In the genomic region with DNA sequence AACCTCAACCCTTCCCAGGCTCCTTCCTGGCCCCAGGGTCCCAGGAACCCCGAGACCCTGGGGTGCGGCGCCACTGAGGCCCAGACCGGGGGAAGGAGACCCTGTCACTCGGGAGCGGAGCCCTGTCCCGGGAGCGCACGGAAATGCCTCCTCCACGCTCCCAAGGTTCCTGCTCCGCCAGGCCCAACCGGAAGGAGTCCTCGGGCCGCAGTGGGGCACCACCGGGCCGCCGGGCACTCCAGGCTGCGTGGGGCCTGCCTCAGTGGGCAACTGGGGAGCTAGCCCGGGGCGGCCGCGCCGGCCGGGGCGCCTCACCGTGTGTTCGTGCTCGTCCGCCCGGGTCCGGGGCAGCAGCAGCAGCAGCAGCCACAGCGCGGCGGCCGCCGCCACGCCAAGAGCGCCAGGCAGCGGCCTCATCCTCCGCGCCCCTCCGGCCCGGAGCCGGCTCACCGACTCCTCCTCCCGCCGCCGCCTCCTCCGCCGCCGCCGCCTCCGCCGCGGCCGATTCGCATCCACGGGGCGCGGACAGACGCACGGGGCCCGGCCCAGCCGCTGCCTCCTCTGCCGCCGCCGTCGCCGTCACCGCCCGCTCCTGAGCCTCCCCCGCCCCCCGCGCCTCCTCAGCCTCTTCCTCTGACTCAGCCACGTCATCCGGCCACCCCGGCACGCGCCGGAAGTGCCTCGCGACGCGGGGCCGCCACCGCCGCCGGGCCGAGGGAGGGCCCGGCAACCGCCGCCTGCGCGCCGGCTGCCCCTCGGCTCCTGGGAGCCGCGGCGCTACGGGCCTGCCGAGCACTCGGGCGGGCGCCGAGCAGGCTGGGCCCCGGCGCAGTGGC, we compare ENCODE assay signal across 1 cellular context.
TF ChIP-seq lines count a peak whose summit lies in the region.

TM9SF3 (minus strand) TSS at position 594 of the 836 bp plus-strand sequence; CDS start at position 417, 177 bp downstream.

TF ChIP-seq in HepG2, 621 proteins besides CTCF, POLR2A, EP300 and RAD21 (continued from another document and continues in another):
- TF ChIP-seq, protein P1, sequence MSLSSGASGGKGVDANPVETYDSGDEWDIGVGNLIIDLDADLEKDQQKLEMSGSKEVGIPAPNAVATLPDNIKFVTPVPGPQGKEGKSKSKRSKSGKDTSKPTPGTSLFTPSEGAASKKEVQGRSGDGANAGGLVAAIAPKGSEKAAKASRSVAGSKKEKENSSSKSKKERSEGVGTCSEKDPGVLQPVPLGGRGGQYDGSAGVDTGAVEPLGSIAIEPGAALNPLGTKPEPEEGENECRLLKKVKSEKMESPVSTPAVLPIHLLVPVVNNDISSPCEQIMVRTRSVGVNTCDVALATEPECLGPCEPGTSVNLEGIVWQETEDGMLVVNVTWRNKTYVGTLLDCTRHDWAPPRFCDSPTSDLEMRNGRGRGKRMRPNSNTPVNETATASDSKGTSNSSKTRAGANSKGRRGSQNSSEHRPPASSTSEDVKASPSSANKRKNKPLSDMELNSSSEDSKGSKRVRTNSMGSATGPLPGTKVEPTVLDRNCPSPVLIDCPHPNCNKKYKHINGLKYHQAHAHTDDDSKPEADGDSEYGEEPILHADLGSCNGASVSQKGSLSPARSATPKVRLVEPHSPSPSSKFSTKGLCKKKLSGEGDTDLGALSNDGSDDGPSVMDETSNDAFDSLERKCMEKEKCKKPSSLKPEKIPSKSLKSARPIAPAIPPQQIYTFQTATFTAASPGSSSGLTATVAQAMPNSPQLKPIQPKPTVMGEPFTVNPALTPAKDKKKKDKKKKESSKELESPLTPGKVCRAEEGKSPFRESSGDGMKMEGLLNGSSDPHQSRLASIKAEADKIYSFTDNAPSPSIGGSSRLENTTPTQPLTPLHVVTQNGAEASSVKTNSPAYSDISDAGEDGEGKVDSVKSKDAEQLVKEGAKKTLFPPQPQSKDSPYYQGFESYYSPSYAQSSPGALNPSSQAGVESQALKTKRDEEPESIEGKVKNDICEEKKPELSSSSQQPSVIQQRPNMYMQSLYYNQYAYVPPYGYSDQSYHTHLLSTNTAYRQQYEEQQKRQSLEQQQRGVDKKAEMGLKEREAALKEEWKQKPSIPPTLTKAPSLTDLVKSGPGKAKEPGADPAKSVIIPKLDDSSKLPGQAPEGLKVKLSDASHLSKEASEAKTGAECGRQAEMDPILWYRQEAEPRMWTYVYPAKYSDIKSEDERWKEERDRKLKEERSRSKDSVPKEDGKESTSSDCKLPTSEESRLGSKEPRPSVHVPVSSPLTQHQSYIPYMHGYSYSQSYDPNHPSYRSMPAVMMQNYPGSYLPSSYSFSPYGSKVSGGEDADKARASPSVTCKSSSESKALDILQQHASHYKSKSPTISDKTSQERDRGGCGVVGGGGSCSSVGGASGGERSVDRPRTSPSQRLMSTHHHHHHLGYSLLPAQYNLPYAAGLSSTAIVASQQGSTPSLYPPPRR (CRISPR knock-in tag; IDR thresholded peaks at IDR 0.05; ENCODE audit: borderline replicate concordance) = 0 out of 2 replicates have a peak, but pooled peaks have one; percentile 42
- peak; percentile 60 for TF ChIP-seq AGO1 (IDR thresholded peaks at IDR 0.05; ENCODE audit: low read depth, low read length, poor library complexity, severe bottlenecking)
- TF ChIP-seq RBM22 (optimal IDR thresholded peaks at IDR 0.05; ENCODE audit: low read length) = no peak
- TF ChIP-seq CBX1 (IDR thresholded peaks at IDR 0.05; ENCODE audit: low read depth) = no peak
- TF ChIP-seq PAX8 (CRISPR knock-in tag; IDR thresholded peaks at IDR 0.05; ENCODE audit: borderline replicate concordance) = no peak
- TF ChIP-seq HCFC1 (IDR thresholded peaks at IDR 0.05; ENCODE audit: low read depth, low read length) = peak; percentile 33; the same call in 1 of the 2 replicates
- no peak for TF ChIP-seq ZNF704 (CRISPR knock-in tag; IDR thresholded peaks at IDR 0.05; ENCODE audit: borderline replicate concordance)
- TF ChIP-seq NFKB2 (CRISPR knock-in tag; IDR thresholded peaks at IDR 0.05; ENCODE audit: borderline replicate concordance) = no peak
- no peak for TF ChIP-seq ZNF781 (CRISPR knock-in tag; IDR thresholded peaks at IDR 0.05; ENCODE audit: borderline replicate concordance, not compliant biosample characterization)
- TF ChIP-seq, protein P2, sequence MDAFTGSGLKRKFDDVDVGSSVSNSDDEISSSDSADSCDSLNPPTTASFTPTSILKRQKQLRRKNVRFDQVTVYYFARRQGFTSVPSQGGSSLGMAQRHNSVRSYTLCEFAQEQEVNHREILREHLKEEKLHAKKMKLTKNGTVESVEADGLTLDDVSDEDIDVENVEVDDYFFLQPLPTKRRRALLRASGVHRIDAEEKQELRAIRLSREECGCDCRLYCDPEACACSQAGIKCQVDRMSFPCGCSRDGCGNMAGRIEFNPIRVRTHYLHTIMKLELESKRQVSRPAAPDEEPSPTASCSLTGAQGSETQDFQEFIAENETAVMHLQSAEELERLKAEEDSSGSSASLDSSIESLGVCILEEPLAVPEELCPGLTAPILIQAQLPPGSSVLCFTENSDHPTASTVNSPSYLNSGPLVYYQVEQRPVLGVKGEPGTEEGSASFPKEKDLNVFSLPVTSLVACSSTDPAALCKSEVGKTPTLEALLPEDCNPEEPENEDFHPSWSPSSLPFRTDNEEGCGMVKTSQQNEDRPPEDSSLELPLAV (CRISPR knock-in tag; conservative IDR thresholded peaks at IDR 0.05; ENCODE audit: low read depth) = no peak
- TF ChIP-seq, protein P3, sequence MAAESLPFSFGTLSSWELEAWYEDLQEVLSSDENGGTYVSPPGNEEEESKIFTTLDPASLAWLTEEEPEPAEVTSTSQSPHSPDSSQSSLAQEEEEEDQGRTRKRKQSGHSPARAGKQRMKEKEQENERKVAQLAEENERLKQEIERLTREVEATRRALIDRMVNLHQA (CRISPR knock-in tag; IDR thresholded peaks at IDR 0.05) = no peak
- TF ChIP-seq SIX4 (CRISPR knock-in tag; IDR thresholded peaks at IDR 0.05) = no peak
- TF ChIP-seq BCL3 (CRISPR knock-in tag; IDR thresholded peaks at IDR 0.05) = no peak
- TF ChIP-seq ZFY (CRISPR knock-in tag; IDR thresholded peaks at IDR 0.05) = peak; percentile 96
- TF ChIP-seq FOXC1 (CRISPR knock-in tag; IDR thresholded peaks at IDR 0.05; ENCODE audit: borderline replicate concordance) = no peak
- TF ChIP-seq AKAP8 (CRISPR knock-in tag; IDR thresholded peaks at IDR 0.05) = no peak
- TF ChIP-seq DMAP1 (CRISPR knock-in tag; IDR thresholded peaks at IDR 0.05) = 0 out of 2 replicates have a peak, but pooled peaks have one; percentile 5
- 0 out of 2 replicates have a peak, but pooled peaks have one; percentile 13 for TF ChIP-seq ZNF724P (CRISPR knock-in tag; IDR thresholded peaks at IDR 0.05; ENCODE audit: borderline replicate concordance)
- TF ChIP-seq, protein P4, sequence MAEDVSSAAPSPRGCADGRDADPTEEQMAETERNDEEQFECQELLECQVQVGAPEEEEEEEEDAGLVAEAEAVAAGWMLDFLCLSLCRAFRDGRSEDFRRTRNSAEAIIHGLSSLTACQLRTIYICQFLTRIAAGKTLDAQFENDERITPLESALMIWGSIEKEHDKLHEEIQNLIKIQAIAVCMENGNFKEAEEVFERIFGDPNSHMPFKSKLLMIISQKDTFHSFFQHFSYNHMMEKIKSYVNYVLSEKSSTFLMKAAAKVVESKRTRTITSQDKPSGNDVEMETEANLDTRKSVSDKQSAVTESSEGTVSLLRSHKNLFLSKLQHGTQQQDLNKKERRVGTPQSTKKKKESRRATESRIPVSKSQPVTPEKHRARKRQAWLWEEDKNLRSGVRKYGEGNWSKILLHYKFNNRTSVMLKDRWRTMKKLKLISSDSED (CRISPR knock-in tag; IDR thresholded peaks at IDR 0.05) = no peak
- TF ChIP-seq, protein P5, sequence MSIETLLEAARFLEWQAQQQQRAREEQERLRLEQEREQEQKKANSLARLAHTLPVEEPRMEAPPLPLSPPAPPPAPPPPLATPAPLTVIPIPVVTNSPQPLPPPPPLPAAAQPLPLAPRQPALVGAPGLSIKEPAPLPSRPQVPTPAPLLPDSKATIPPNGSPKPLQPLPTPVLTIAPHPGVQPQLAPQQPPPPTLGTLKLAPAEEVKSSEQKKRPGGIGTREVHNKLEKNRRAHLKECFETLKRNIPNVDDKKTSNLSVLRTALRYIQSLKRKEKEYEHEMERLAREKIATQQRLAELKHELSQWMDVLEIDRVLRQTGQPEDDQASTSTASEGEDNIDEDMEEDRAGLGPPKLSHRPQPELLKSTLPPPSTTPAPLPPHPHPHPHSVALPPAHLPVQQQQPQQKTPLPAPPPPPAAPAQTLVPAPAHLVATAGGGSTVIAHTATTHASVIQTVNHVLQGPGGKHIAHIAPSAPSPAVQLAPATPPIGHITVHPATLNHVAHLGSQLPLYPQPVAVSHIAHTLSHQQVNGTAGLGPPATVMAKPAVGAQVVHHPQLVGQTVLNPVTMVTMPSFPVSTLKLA (IDR thresholded peaks at IDR 0.05) = no peak
- TF ChIP-seq, protein P6, sequence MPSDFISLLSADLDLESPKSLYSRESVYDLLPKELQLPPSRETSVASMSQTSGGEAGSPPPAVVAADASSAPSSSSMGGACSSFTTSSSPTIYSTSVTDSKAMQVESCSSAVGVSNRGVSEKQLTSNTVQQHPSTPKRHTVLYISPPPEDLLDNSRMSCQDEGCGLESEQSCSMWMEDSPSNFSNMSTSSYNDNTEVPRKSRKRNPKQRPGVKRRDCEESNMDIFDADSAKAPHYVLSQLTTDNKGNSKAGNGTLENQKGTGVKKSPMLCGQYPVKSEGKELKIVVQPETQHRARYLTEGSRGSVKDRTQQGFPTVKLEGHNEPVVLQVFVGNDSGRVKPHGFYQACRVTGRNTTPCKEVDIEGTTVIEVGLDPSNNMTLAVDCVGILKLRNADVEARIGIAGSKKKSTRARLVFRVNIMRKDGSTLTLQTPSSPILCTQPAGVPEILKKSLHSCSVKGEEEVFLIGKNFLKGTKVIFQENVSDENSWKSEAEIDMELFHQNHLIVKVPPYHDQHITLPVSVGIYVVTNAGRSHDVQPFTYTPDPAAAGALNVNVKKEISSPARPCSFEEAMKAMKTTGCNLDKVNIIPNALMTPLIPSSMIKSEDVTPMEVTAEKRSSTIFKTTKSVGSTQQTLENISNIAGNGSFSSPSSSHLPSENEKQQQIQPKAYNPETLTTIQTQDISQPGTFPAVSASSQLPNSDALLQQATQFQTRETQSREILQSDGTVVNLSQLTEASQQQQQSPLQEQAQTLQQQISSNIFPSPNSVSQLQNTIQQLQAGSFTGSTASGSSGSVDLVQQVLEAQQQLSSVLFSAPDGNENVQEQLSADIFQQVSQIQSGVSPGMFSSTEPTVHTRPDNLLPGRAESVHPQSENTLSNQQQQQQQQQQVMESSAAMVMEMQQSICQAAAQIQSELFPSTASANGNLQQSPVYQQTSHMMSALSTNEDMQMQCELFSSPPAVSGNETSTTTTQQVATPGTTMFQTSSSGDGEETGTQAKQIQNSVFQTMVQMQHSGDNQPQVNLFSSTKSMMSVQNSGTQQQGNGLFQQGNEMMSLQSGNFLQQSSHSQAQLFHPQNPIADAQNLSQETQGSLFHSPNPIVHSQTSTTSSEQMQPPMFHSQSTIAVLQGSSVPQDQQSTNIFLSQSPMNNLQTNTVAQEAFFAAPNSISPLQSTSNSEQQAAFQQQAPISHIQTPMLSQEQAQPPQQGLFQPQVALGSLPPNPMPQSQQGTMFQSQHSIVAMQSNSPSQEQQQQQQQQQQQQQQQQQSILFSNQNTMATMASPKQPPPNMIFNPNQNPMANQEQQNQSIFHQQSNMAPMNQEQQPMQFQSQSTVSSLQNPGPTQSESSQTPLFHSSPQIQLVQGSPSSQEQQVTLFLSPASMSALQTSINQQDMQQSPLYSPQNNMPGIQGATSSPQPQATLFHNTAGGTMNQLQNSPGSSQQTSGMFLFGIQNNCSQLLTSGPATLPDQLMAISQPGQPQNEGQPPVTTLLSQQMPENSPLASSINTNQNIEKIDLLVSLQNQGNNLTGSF (CRISPR knock-in tag; IDR thresholded peaks at IDR 0.05) = no peak
- peak; percentile 64; the same call in 1 of the 2 replicates for TF ChIP-seq POLR2G (IDR thresholded peaks at IDR 0.05; ENCODE audit: low read depth, low read length)
- no peak for TF ChIP-seq CC2D1A (CRISPR knock-in tag; IDR thresholded peaks at IDR 0.05)
- TF ChIP-seq HNF4A (CRISPR knock-in tag; IDR thresholded peaks at IDR 0.05) = no peak
- no peak for TF ChIP-seq ZNF841 (CRISPR knock-in tag; IDR thresholded peaks at IDR 0.05; ENCODE audit: borderline replicate concordance)
- 0 out of 2 replicates have a peak, but pooled peaks have one; percentile 42 for TF ChIP-seq BCL6 (CRISPR knock-in tag; IDR thresholded peaks at IDR 0.05)
- TF ChIP-seq ZMYM2 (CRISPR knock-in tag; IDR thresholded peaks at IDR 0.05) = no peak
